Comparison of ENCODE assay signal across 8 cellular contexts in the genomic region with DNA sequence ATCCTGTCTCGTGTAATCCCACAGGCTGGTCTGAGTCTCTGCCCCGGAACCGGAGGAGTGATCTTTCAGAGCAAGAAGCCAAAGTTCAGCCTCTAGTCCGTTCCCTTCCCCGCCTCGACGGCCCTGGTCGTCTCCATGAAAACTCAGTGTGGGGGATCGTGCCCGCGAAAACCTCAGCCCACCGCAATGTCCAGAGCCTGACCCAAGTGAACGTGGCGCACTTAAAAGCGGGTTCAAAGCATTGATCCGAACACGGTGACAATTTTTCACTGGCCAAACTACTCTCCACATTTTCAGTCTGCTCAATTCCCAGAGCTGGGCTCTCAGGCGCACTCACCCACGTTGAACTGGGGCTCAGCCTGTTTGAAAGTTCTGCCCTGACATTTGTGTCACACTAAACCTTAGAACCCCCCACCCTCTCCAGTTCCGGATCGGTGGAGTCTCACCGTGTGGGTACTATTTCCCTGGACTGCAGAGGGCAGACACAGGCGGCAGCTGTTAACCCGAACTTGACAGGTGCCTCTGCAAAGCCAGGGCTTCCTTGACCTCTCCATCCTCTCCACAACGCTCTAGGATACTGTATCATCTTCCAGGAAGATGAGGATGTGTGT. TPM values are rescaled to one million over a fixed set of nuclear protein-coding genes. Genes with fewer than 3 reads are reported as not detected.
DNase-seq lines count a peak whose midpoint lies in the region; ATAC-seq, FAIRE-seq and TF ChIP-seq lines count a peak whose summit lies in the region.

No MANE protein-coding gene starts in this region.

- H4K20me1 ChIP-seq in GM23338 (replicated peaks; ENCODE audit: insufficient read depth): no peaks in the 10 kb centered on the region

- H3F3A ChIP-seq in GM23338 (replicated peaks; ENCODE audit: low read depth): 0 out of 2 replicates have a peak, but pooled peaks cover 4% of the 10 kb centered on the region

- WGBS in A549 (ENCODE audit: missing lambda C conversion rate): 2% methylated on average over 24 of the region's 25 CpGs
- WGBS in esophagus squamous epithelium, 2 donors: 0% methylated on average over 7 to 13 of the region's 25 CpGs

- 0 out of 2 replicates have a peak, but pooled peaks cover 3% of the 10 kb centered on the region for H3K79me2 ChIP-seq in GM23338 (replicated peaks; ENCODE audit: insufficient read depth)

- FAIRE-seq in A549 (lab: Jason Lieb, UNC): no peak

- H3K4me1 ChIP-seq in A549 (peaks cover 18% of the 10 kb centered on the region; the same call in 1 of the 3 replicates), GM23338 (ENCODE audit: insufficient read depth) (peaks cover 12% of the 10 kb centered on the region; the same call in 1 of the 2 replicates), esophagus squamous epithelium (peaks cover 10 to 47% (median 14%) of the 10 kb centered on the region in 3 donors)

- H3K4me1 Mint-ChIP-seq in GM23338: peaks cover 23% of the 10 kb centered on the region
- peaks cover 13% of the 10 kb centered on the region for H3K4me1 Mint-ChIP-seq in T-helper 17 cell
- peaks cover 29% of the 10 kb centered on the region for H3K4me1 Mint-ChIP-seq in nephron

- no peak for TF ChIP-seq EP300 in A549 (IDR thresholded peaks at IDR 0.05)

- H3K9me3 ChIP-seq in A549 (no peaks in the 10 kb centered on the region), T-helper 17 cell (ENCODE audit: control insufficient read depth, low read length, poor library complexity, severe bottlenecking) (no peaks in the 10 kb centered on the region), esophagus squamous epithelium (no peaks in the 10 kb centered on the region)

- H3K36me3 ChIP-seq in GM23338 (ENCODE audit: insufficient read depth): no peaks in the 10 kb centered on the region
- no peaks in the 10 kb centered on the region for H3K36me3 ChIP-seq in esophagus squamous epithelium

- H3K4me3 Mint-ChIP-seq in GM23338: peak overlapping the region; percentile 83
- H3K4me3 Mint-ChIP-seq in T-helper 17 cell: peak overlapping the region; percentile 83
- H3K4me3 Mint-ChIP-seq in nephron: peak overlapping the region; percentile 88 to 96 (median 93)

- CTCF ChIA-PET in A549 (lab: Yijun Ruan, JAX): no interaction called here

- H3K27ac ChIP-seq in A549 (peak overlapping the region; percentile 54 to 84), GM23338 (ENCODE audit: low read depth) (no peak overlapping the region), esophagus squamous epithelium (peak overlapping the region in 2 of 4 donors; percentile 75 to 82)

- POLR2A ChIA-PET in A549 (lab: Yijun Ruan, JAX): interaction anchor here (0.6 to 0.7 kb wide), 2 partner anchors 100 to 1122 kb away, joined by 3 to 7 read pairs; no protein-coding TSS in a partner anchor

- DNase-seq in A549 (ENCODE audit: low read depth in 1 of 2, low spot score in 1 of 2): peak; percentile 28 to 35
- peak; percentile 31 for DNase-seq in GM23338 (ENCODE audit: low spot score)
- DNase-seq in T-helper 17 cell: no peak
- DNase-seq in esophagus squamous epithelium (lab: John Stamatoyannopoulos, UW): no peak
- DNase-seq in NCI-H2107 (lab: John Stamatoyannopoulos, UW): no peak
- no peak for DNase-seq in NCI-H345 (lab: John Stamatoyannopoulos, UW)
- DNase-seq in inferior parietal cortex (ENCODE audit: extremely low spot score): no peak

- TF ChIP-seq CTCF in A549 (IDR thresholded peaks at IDR 0.05) (0 out of 3 replicates have a peak, but pooled peaks have one; percentile 11), GM23338 (conservative IDR thresholded peaks at IDR 0.05; ENCODE audit: low read depth in 2 of 2) (peak in 1 of 2 experiments; percentile 38; a peak in 2 of 4 replicates), esophagus squamous epithelium (IDR thresholded peaks at IDR 0.05) (no peak), nephron (IDR thresholded peaks at IDR 0.05; ENCODE audit: unreplicated experiment in 3 of 3) (no peak)

- ATAC-seq in A549: peak; percentile 35 to 39
- ATAC-seq in GM23338: peak; percentile 18
- no peak for ATAC-seq in T-helper 17 cell

- intact Hi-C loops in esophagus squamous epithelium (cut with DNase I): no loop called here

- peak overlapping the region; percentile 99 for H3K4me2 ChIP-seq in A549
- peak overlapping the region; percentile 91 for H3K4me2 ChIP-seq in GM23338

- TF ChIP-seq RAD21 in A549 (conservative IDR thresholded peaks at IDR 0.05 in 1 of 2, IDR thresholded peaks at IDR 0.05 in 1 of 2): peak in 1 of 2 experiments; percentile 20; a peak in 2 of 5 replicates

- H3K27me3 ChIP-seq in GM23338 (ENCODE audit: insufficient read depth) (peaks cover 53% of the 10 kb centered on the region), esophagus squamous epithelium (peaks cover 0 to 52% (median 3%) of the 10 kb centered on the region in 4 donors)

- H3K4me3 ChIP-seq in A549 (peak overlapping the region; percentile 73), GM23338 (peak overlapping the region; percentile 85), esophagus squamous epithelium (peak overlapping the region; percentile 56 to 91 (median 72))

- TF ChIP-seq POLR2A in A549 (IDR thresholded peaks at IDR 0.05; ENCODE audit: low read length) (no peak), esophagus squamous epithelium (IDR thresholded peaks at IDR 0.05) (no peak)

- no peaks in the 10 kb centered on the region for H3K36me3 Mint-ChIP-seq in GM23338 (ENCODE audit: low read depth)
- H3K36me3 Mint-ChIP-seq in T-helper 17 cell (ENCODE audit: low read depth): peaks cover 5% of the 10 kb centered on the region
- no peaks in the 10 kb centered on the region for H3K36me3 Mint-ChIP-seq in nephron (ENCODE audit: low read depth)

- peak overlapping the region; percentile 99 for H2AFZ ChIP-seq in GM23338

- H3K27ac Mint-ChIP-seq in GM23338: no peak overlapping the region
- H3K27ac Mint-ChIP-seq in T-helper 17 cell: no peak overlapping the region
- peak overlapping the region; percentile 95 to 97 (median 96) for H3K27ac Mint-ChIP-seq in nephron

- H3K9me3 Mint-ChIP-seq in GM23338 (no peaks in the 10 kb centered on the region), nephron (no peaks in the 10 kb centered on the region)

- peaks cover 30% of the 10 kb centered on the region for H3K27me3 Mint-ChIP-seq in GM23338 (ENCODE audit: insufficient read depth, low read depth, poor library complexity)
- H3K27me3 Mint-ChIP-seq in T-helper 17 cell: peaks cover 66% of the 10 kb centered on the region
- peaks cover 3% of the 10 kb centered on the region for H3K27me3 Mint-ChIP-seq in nephron (ENCODE audit: low read depth)

- H3K9me2 ChIP-seq in GM23338 (ENCODE audit: insufficient read depth): no peaks in the 10 kb centered on the region

TF ChIP-seq in A549, 52 proteins besides CTCF, POLR2A, EP300 and RAD21 (continues in another document):
- TF ChIP-seq MAZ (IDR thresholded peaks at IDR 0.05; ENCODE audit: borderline replicate concordance, low read depth, low read length) (no peak), ZFP36 (IDR thresholded peaks at IDR 0.05; ENCODE audit: borderline replicate concordance, partially characterized antibody) (no peak), GATA3 (IDR thresholded peaks at IDR 0.05; ENCODE audit: borderline replicate concordance) (no peak), RFX5 (IDR thresholded peaks at IDR 0.05) (no peak), CHD4 (IDR thresholded peaks at IDR 0.05; ENCODE audit: borderline replicate concordance) (no peak), CBX8 (IDR thresholded peaks at IDR 0.05) (0 out of 2 replicates have a peak, but pooled peaks have one; percentile 19), NFE2L2 (conservative IDR thresholded peaks at IDR 0.05; ENCODE audit: low read length) (no peak)
- TF ChIP-seq, protein P1, sequence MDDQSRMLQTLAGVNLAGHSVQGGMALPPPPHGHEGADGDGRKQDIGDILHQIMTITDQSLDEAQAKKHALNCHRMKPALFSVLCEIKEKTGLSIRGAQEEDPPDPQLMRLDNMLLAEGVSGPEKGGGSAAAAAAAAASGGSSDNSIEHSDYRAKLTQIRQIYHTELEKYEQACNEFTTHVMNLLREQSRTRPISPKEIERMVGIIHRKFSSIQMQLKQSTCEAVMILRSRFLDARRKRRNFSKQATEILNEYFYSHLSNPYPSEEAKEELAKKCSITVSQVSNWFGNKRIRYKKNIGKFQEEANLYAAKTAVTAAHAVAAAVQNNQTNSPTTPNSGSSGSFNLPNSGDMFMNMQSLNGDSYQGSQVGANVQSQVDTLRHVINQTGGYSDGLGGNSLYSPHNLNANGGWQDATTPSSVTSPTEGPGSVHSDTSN (IDR thresholded peaks at IDR 0.05): no peak

TF ChIP-seq in GM23338, 12 proteins besides CTCF, POLR2A, EP300 and RAD21 (continues in another document):
- TF ChIP-seq ETS1 (IDR thresholded peaks at IDR 0.05) (no peak), EZH2 (IDR thresholded peaks at IDR 0.05; ENCODE audit: low read depth, unreplicated experiment) (peak; percentile 49), ZNF331 (CRISPR knock-in tag; IDR thresholded peaks at IDR 0.05; ENCODE audit: low read depth) (no peak), NANOG (IDR thresholded peaks at IDR 0.05; ENCODE audit: borderline replicate concordance) (no peak), EZH2phosphoT487 (IDR thresholded peaks at IDR 0.05; ENCODE audit: unreplicated experiment) (no peak), POLR2AphosphoS5 (IDR thresholded peaks at IDR 0.05; ENCODE audit: low read depth) (no peak), CREB1 (CRISPR knock-in tag; IDR thresholded peaks at IDR 0.05; ENCODE audit: low read depth) (no peak)

RNA-seq across cellular contexts. Expression of gene PRICKLE1, which starts 0.9 kb away (rescaled TPM):
- polyA plus RNA-seq in A549 (2011; rRNA removed): 1.4 and 1.8 TPM in 2 replicates
- 0.21 and 0.45 TPM in 2 replicates for polyA plus RNA-seq in A549 (2012; cell fraction: cytosol; rRNA removed)
- polyA plus RNA-seq in A549 (2012; cell fraction: nucleus; rRNA removed): 0.10 and 0.45 TPM in 2 replicates
- polyA plus RNA-seq in A549 (2017; fragmentation: RNase III; extraction: RNeasy Plus Mini Kit Qiagen cat#74134 plus additional on column Dnase treatment): 1.1 to 1.5 TPM (median 1.4 TPM) in 3 replicates
- polyA minus RNA-seq in A549 (2011; rRNA and poly(A)+ RNA removed): 1.6 and 4.1 TPM in 2 replicates
- 13.7 and 51.7 TPM in 2 replicates for total RNA-seq in GM23338 (2014; rRNA removed; shearing (Covaris generic))
- 7.7 and 12.8 TPM in 2 replicates for polyA plus RNA-seq in GM23338 (2016; fragmentation: Nextera tagmentation; extraction: Ambion mirVana)
- total RNA-seq in T-helper 17 cell: under 1 TPM; 0.27 to 0.86 TPM
- 1 to 10 TPM in 3 of 4 donors, under 1 TPM in 1; 0.19 to 8.0 (median 2.7) TPM for total RNA-seq in esophagus squamous epithelium

Comparison
In these comparisons a context has a peak if more than half of its experiments do, and no peak if none do; other contexts are left out.
1. DNase-seq: peak in A549 (2 of 2) and GM23338 (single experiment); none in T-helper 17 cell (0 of 3), esophagus squamous epithelium (single experiment), NCI-H2107 (single experiment), NCI-H345 (single experiment) and inferior parietal cortex (single experiment).
2. H3K27ac Mint-ChIP-seq: peak in nephron (3 of 3); none in GM23338 (single experiment) and T-helper 17 cell (single experiment).
3. Peak in every context shown above with its lines, with median percentiles within 50 percentile points of each other: H3K4me3 ChIP-seq and H3K4me3 Mint-ChIP-seq.